ENCODE assay signal across 1 cellular context in genomic region chr1:208149213-208149612, GRCh38.
TF ChIP-seq lines count a peak whose summit lies in the region.

No MANE protein-coding gene starts in this region.

TF ChIP-seq in HepG2, 621 proteins besides CTCF, POLR2A, EP300 and RAD21 (continued from another document and continues in another):
- TF ChIP-seq, protein P1, sequence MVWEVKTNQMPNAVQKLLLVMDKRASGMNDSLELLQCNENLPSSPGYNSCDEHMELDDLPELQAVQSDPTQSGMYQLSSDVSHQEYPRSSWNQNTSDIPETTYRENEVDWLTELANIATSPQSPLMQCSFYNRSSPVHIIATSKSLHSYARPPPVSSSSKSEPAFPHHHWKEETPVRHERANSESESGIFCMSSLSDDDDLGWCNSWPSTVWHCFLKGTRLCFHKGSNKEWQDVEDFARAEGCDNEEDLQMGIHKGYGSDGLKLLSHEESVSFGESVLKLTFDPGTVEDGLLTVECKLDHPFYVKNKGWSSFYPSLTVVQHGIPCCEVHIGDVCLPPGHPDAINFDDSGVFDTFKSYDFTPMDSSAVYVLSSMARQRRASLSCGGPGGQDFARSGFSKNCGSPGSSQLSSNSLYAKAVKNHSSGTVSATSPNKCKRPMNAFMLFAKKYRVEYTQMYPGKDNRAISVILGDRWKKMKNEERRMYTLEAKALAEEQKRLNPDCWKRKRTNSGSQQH (CRISPR knock-in tag; IDR thresholded peaks at IDR 0.05; ENCODE audit: low read depth): no peak
- no peak for TF ChIP-seq CEBPG (CRISPR knock-in tag; IDR thresholded peaks at IDR 0.05)
- no peak for TF ChIP-seq ZNF569 (CRISPR knock-in tag; IDR thresholded peaks at IDR 0.05; ENCODE audit: borderline replicate concordance)
- no peak for TF ChIP-seq ZNF639 (CRISPR knock-in tag; conservative IDR thresholded peaks at IDR 0.05)
- no peak for TF ChIP-seq HOXA9 (CRISPR knock-in tag; IDR thresholded peaks at IDR 0.05; ENCODE audit: borderline replicate concordance)
- 0 out of 2 replicates have a peak, but pooled peaks have one; percentile 43 for TF ChIP-seq FOXA1 (IDR thresholded peaks at IDR 0.05)
- no peak for TF ChIP-seq FOXA1 (CRISPR knock-in tag; IDR thresholded peaks at IDR 0.05)
- no peak for TF ChIP-seq KMT2A (CRISPR knock-in tag; IDR thresholded peaks at IDR 0.05)
- no peak for TF ChIP-seq ELF1 (CRISPR knock-in tag; IDR thresholded peaks at IDR 0.05)
- TF ChIP-seq ZKSCAN5 (CRISPR knock-in tag; IDR thresholded peaks at IDR 0.05): no peak
- TF ChIP-seq ISL2 (CRISPR knock-in tag; IDR thresholded peaks at IDR 0.05): no peak
- TF ChIP-seq TFDP2 (CRISPR knock-in tag; IDR thresholded peaks at IDR 0.05): no peak
- TF ChIP-seq NCOR1 (IDR thresholded peaks at IDR 0.05; ENCODE audit: borderline replicate concordance, low read length): no peak
- TF ChIP-seq ETV5 (CRISPR knock-in tag; IDR thresholded peaks at IDR 0.05; ENCODE audit: borderline replicate concordance): no peak
- no peak for TF ChIP-seq SYNCRIP (IDR thresholded peaks at IDR 0.05; ENCODE audit: insufficient read depth, low read depth, low read length)
- TF ChIP-seq ZNF180 (CRISPR knock-in tag; IDR thresholded peaks at IDR 0.05; ENCODE audit: borderline replicate concordance, low read depth): no peak
- no peak for TF ChIP-seq RORA (CRISPR knock-in tag; IDR thresholded peaks at IDR 0.05)
- peak; percentile 86; the same call in 1 of the 2 replicates for TF ChIP-seq ZNF646 (CRISPR knock-in tag; IDR thresholded peaks at IDR 0.05)
- TF ChIP-seq IKZF1 (IDR thresholded peaks at IDR 0.05): 0 out of 2 replicates have a peak, but pooled peaks have one; percentile 51
- no peak for TF ChIP-seq SRF (IDR thresholded peaks at IDR 0.05; ENCODE audit: low read depth, low read length)
- TF ChIP-seq ZNF430 (CRISPR knock-in tag; IDR thresholded peaks at IDR 0.05): no peak
- no peak for TF ChIP-seq ZNF326 (CRISPR knock-in tag; IDR thresholded peaks at IDR 0.05; ENCODE audit: borderline replicate concordance)
- TF ChIP-seq ZNF788 (CRISPR knock-in tag; IDR thresholded peaks at IDR 0.05; ENCODE audit: borderline replicate concordance): no peak
- no peak for TF ChIP-seq SOX13 (IDR thresholded peaks at IDR 0.05)
- TF ChIP-seq SOX13 (CRISPR knock-in tag; conservative IDR thresholded peaks at IDR 0.05 in 1 of 2, IDR thresholded peaks at IDR 0.05 in 1 of 2): no peak
- 0 out of 2 replicates have a peak, but pooled peaks have one; percentile 24 for TF ChIP-seq HOXA7 (CRISPR knock-in tag; IDR thresholded peaks at IDR 0.05)
- no peak for TF ChIP-seq ETV6 (CRISPR knock-in tag; conservative IDR thresholded peaks at IDR 0.05)
- TF ChIP-seq ZNF256 (CRISPR knock-in tag; conservative IDR thresholded peaks at IDR 0.05): no peak
- TF ChIP-seq, protein P2, sequence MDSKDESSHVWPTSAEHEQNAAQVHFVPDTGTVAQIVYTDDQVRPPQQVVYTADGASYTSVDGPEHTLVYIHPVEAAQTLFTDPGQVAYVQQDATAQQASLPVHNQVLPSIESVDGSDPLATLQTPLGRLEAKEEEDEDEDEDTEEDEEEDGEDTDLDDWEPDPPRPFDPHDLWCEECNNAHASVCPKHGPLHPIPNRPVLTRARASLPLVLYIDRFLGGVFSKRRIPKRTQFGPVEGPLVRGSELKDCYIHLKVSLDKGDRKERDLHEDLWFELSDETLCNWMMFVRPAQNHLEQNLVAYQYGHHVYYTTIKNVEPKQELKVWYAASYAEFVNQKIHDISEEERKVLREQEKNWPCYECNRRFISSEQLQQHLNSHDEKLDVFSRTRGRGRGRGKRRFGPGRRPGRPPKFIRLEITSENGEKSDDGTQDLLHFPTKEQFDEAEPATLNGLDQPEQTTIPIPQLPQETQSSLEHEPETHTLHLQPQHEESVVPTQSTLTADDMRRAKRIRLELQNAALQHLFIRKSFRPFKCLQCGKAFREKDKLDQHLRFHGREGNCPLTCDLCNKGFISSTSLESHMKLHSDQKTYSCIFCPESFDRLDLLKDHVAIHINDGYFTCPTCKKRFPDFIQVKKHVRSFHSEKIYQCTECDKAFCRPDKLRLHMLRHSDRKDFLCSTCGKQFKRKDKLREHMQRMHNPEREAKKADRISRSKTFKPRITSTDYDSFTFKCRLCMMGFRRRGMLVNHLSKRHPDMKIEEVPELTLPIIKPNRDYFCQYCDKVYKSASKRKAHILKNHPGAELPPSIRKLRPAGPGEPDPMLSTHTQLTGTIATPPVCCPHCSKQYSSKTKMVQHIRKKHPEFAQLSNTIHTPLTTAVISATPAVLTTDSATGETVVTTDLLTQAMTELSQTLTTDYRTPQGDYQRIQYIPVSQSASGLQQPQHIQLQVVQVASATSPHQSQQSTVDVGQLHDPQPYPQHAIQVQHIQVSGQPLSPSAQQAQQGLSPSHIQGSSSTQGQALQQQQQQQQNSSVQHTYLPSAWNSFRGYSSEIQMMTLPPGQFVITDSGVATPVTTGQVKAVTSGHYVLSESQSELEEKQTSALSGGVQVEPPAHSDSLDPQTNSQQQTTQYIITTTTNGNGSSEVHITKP (CRISPR knock-in tag; IDR thresholded peaks at IDR 0.05; ENCODE audit: low read depth): no peak
- TF ChIP-seq ZNF609 (CRISPR knock-in tag; IDR thresholded peaks at IDR 0.05; ENCODE audit: borderline replicate concordance): no peak
- TF ChIP-seq FOSL1 (CRISPR knock-in tag; IDR thresholded peaks at IDR 0.05; ENCODE audit: borderline replicate concordance): no peak
- no peak for TF ChIP-seq ZMYM3 (CRISPR knock-in tag; IDR thresholded peaks at IDR 0.05)
- no peak for TF ChIP-seq SRSF1 (optimal IDR thresholded peaks at IDR 0.05; ENCODE audit: low read depth, low read length)
- TF ChIP-seq ZNF747 (CRISPR knock-in tag; IDR thresholded peaks at IDR 0.05; ENCODE audit: borderline replicate concordance): no peak
- no peak for TF ChIP-seq DMAP1 (CRISPR knock-in tag; IDR thresholded peaks at IDR 0.05)
- TF ChIP-seq DRAP1 (CRISPR knock-in tag; IDR thresholded peaks at IDR 0.05): no peak
- TF ChIP-seq KDM2A (CRISPR knock-in tag; IDR thresholded peaks at IDR 0.05; ENCODE audit: borderline replicate concordance, low read depth): no peak
- peak; percentile 16; the same call in 1 of the 2 replicates for TF ChIP-seq ZSCAN21 (CRISPR knock-in tag; IDR thresholded peaks at IDR 0.05; ENCODE audit: borderline replicate concordance)
- no peak for TF ChIP-seq U2AF2 (IDR thresholded peaks at IDR 0.05; ENCODE audit: low read depth, low read length)
- TF ChIP-seq ZIK1 (CRISPR knock-in tag; IDR thresholded peaks at IDR 0.05; ENCODE audit: borderline replicate concordance, low read depth): no peak
- no peak for TF ChIP-seq SP1 (IDR thresholded peaks at IDR 0.05)
- TF ChIP-seq SP1 (CRISPR knock-in tag; IDR thresholded peaks at IDR 0.05): no peak
- no peak for TF ChIP-seq ZNF703 (CRISPR knock-in tag; IDR thresholded peaks at IDR 0.05; ENCODE audit: borderline replicate concordance)
- no peak for TF ChIP-seq FOXO1 (CRISPR knock-in tag; IDR thresholded peaks at IDR 0.05)
- no peak for TF ChIP-seq ZNF563 (CRISPR knock-in tag; IDR thresholded peaks at IDR 0.05)
- TF ChIP-seq, protein P3, sequence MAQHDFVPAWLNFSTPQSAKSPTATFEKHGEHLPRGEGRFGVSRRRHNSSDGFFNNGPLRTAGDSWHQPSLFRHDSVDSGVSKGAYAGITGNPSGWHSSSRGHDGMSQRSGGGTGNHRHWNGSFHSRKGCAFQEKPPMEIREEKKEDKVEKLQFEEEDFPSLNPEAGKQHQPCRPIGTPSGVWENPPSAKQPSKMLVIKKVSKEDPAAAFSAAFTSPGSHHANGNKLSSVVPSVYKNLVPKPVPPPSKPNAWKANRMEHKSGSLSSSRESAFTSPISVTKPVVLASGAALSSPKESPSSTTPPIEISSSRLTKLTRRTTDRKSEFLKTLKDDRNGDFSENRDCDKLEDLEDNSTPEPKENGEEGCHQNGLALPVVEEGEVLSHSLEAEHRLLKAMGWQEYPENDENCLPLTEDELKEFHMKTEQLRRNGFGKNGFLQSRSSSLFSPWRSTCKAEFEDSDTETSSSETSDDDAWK (CRISPR knock-in tag; IDR thresholded peaks at IDR 0.05): no peak
- no peak for TF ChIP-seq TSC22D2 (CRISPR knock-in tag; IDR thresholded peaks at IDR 0.05; ENCODE audit: borderline replicate concordance)
